Comparison of ENCODE assay signal across 6 cellular contexts in genomic region chr10:48031390-48031789, GRCh38. TPM values are rescaled to one million over a fixed set of nuclear protein-coding genes. Genes with fewer than 3 reads are reported as not detected.
"Had no signal": no experiment of that assay in that cellular context is flagged by ENCODE, and none has a peak within 500 bp of the region (broad histone marks: within the 10 kb centered on the region; RNA-seq: fewer than 3 reads in every experiment).

No MANE protein-coding gene starts in this region.

RNA-seq across cellular contexts. Expression of gene FAM25C, which starts 31.8 kb away (rescaled TPM):
- total RNA-seq: HT-29, NCI-H460, PC-9, Peyer's patch, RPMI7951, SJCRH30 had no signal
